ENCODE assay signal across 23 cellular contexts in the genomic region with DNA sequence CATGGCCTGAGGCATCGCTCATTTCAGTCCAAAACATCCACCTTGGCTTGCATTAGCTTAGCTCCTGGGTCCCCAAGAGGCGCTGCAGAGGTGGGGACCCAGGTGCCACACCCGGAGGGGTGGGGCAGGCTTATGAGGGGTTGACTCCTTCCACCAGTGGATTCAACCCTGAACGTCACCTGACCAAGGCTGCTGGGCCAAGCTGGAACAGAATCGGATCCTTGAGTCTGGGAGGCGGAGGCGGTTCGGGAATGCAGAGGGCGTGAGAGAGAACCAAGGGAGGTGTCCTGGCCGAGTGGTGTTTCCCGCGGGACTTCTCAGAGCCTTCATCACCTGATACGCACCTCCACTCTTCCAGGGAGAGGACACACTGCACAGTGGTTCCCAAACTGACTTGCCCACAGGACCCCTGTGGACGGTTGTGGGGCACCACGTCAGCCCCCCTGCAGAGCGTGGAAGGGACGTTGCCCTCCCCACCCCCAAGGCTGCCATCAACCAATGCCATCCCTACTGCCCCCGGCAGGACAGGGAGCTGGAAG.
"Had no signal": no experiment of that assay in that cellular context is flagged by ENCODE, and none has a peak within 500 bp of the region (broad histone marks: within the 10 kb centered on the region; RNA-seq: fewer than 3 reads in every experiment).

No MANE protein-coding gene starts in this region.

- H3K27me3 Mint-ChIP-seq: activated CD8-positive, alpha-beta T cell treated with anti-CD3 and anti-CD28 coated beads for 36 hours; activated naive CD8-positive, alpha-beta T cell treated with anti-CD3 and anti-CD28 coated beads, Interleukin-2, amount 50 U/mL, for 24 hours; brain; naive thymus-derived CD8-positive, alpha-beta T cell had no signal

- DNase-seq: activated CD4-positive, alpha-beta T cell treated with anti-CD3 and anti-CD28 coated beads for 48 hours; activated CD4-positive, CD25-positive, alpha-beta regulatory T cell; activated CD8-positive, alpha-beta T cell treated with anti-CD3 and anti-CD28 coated beads for 36 hours; activated naive CD4-positive, alpha-beta T cell treated with anti-CD3 and anti-CD28 coated beads, Interleukin-2, amount 10 ng/mL, durations not matched to agents 7 days and 5 days; activated naive CD8-positive, alpha-beta T cell treated with anti-CD3 and anti-CD28 coated beads, Interleukin-2, amount 50 U/mL, for 24 hours; activated T-cell treated with anti-CD3 and anti-CD28 coated beads, Interleukin-2, amount 50 U/mL, for 1 hour; caudate nucleus; endodermal cell; head of caudate nucleus; kidney glomerular epithelial cell; left ventricle myocardium superior; naive thymus-derived CD8-positive, alpha-beta T cell; stimulated activated CD4-positive, alpha-beta T cell treated with anti-CD3 and anti-CD28 coated beads, Interleukin-4, amount 100 ng/mL, for 24 hours; stomach; T-helper 1 cell; T1000 had no signal

- H3K9me3 Mint-ChIP-seq: activated CD8-positive, alpha-beta T cell treated with anti-CD3 and anti-CD28 coated beads for 36 hours; activated naive CD4-positive, alpha-beta T cell treated with anti-CD3 and anti-CD28 coated beads, Interleukin-2, amount 10 ng/mL, durations not matched to agents 7 days and 5 days; activated naive CD8-positive, alpha-beta T cell treated with anti-CD3 and anti-CD28 coated beads, Interleukin-2, amount 50 U/mL, for 24 hours; activated T-helper 2 cell treated with anti-CD3 and anti-CD28 coated beads, Interferon-gamma antibody, Interleukin-2, Interleukin-4, amounts not matched to agents 10 μg/mL and 5 μg/mL and 100 μg/mL, durations not matched to agents 14 hours and 24 hours and 36 hours; brain; endodermal cell; stimulated activated effector memory CD8-positive, alpha-beta T cell treated with anti-CD3 and anti-CD28 coated beads, Interleukin-12 subunit alpha, Interleukin-12 subunit beta, amount 100 ng/mL, for 72 hours had no signal

- ATAC-seq: activated CD8-positive, alpha-beta T cell treated with anti-CD3 and anti-CD28 coated beads for 36 hours; activated naive CD8-positive, alpha-beta T cell treated with anti-CD3 and anti-CD28 coated beads, Interleukin-2, amount 50 U/mL, for 24 hours; left ventricle myocardium superior; naive thymus-derived CD8-positive, alpha-beta T cell; sciatic nerve; stimulated activated effector memory CD8-positive, alpha-beta T cell treated with anti-CD3 and anti-CD28 coated beads, Interleukin-12 subunit alpha, Interleukin-12 subunit beta, amount 100 ng/mL, for 72 hours had no signal

- H3K27me3 ChIP-seq: ovary, stomach had no signal

- H3K4me3 ChIP-seq: ovary, stomach had no signal

- H3K4me3 Mint-ChIP-seq: activated CD8-positive, alpha-beta T cell treated with anti-CD3 and anti-CD28 coated beads for 36 hours; activated naive CD4-positive, alpha-beta T cell treated with anti-CD3 and anti-CD28 coated beads, Interleukin-2, amount 10 ng/mL, durations not matched to agents 7 days and 5 days; activated naive CD8-positive, alpha-beta T cell treated with anti-CD3 and anti-CD28 coated beads, Interleukin-2, amount 50 U/mL, for 24 hours; brain; endodermal cell; naive thymus-derived CD8-positive, alpha-beta T cell; stimulated activated effector memory CD8-positive, alpha-beta T cell treated with anti-CD3 and anti-CD28 coated beads, Interleukin-12 subunit alpha, Interleukin-12 subunit beta, amount 100 ng/mL, for 72 hours had no signal

- FAIRE-seq: colon, frontal cortex had no signal

- H3K27ac Mint-ChIP-seq: activated CD8-positive, alpha-beta T cell treated with anti-CD3 and anti-CD28 coated beads for 36 hours; activated naive CD4-positive, alpha-beta T cell treated with anti-CD3 and anti-CD28 coated beads, Interleukin-2, amount 10 ng/mL, durations not matched to agents 7 days and 5 days; activated naive CD8-positive, alpha-beta T cell treated with anti-CD3 and anti-CD28 coated beads, Interleukin-2, amount 50 U/mL, for 24 hours; activated T-helper 2 cell treated with anti-CD3 and anti-CD28 coated beads, Interferon-gamma antibody, Interleukin-2, Interleukin-4, amounts not matched to agents 10 μg/mL and 5 μg/mL and 100 μg/mL, durations not matched to agents 14 hours and 24 hours and 36 hours; endodermal cell had no signal

- H3K36me3 Mint-ChIP-seq: activated naive CD4-positive, alpha-beta T cell treated with anti-CD3 and anti-CD28 coated beads, Interleukin-2, amount 10 ng/mL, durations not matched to agents 7 days and 5 days; brain; naive thymus-derived CD8-positive, alpha-beta T cell had no signal

- H3K27ac ChIP-seq: ovary had no signal

- H3K36me3 ChIP-seq: ovary had no signal

- H3K9me3 ChIP-seq: ovary, stomach had no signal
